1 cellular context compared by ENCODE assay signal in the genomic region with DNA sequence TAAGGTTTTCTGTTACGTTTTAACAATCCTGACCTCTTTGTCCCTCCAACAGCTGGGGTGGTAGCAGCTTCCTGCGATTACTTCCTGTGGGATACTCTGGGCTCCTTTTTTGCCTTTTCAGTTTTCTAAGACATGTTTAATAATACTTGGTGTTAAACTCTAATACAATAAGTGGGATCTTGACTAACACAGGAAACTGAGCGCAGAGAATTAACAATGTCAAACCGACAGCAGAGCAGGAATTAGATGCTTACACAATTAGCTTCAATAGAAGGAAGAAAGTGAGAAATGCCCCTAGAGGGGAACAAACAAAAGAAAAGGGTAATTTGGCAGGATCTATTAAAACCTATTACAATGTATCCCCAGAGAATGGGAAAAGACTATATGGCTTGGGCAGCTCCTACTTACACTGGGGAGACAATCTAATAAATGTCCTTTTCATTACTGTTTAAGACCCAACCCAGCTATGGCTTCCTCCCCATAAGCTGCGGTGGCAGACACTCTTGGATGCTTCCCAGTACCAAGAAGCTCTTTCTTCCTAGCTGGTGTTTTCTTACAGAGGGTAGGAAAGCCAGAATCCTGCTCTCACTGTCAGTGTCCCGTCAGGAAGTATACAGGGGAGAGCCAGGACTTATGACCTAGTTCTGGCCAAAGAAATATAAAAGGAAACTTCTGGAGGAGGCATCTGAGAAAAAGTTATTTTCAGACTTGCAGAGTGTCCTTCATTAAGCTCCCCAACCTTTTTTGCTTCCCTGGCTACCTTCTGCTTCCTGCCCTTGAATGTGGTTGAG.
TF ChIP-seq lines count a peak whose summit lies in the region.

No MANE protein-coding gene starts in this region.

TF ChIP-seq in IMR-90, 13 proteins besides CTCF, POLR2A, EP300 and RAD21 (continued from another document):
- TF ChIP-seq, protein P1, sequence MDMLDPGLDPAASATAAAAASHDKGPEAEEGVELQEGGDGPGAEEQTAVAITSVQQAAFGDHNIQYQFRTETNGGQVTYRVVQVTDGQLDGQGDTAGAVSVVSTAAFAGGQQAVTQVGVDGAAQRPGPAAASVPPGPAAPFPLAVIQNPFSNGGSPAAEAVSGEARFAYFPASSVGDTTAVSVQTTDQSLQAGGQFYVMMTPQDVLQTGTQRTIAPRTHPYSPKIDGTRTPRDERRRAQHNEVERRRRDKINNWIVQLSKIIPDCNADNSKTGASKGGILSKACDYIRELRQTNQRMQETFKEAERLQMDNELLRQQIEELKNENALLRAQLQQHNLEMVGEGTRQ (IDR thresholded peaks at IDR 0.05; ENCODE audit: low read depth, low read length), result no peak
- TF ChIP-seq RCOR1 (IDR thresholded peaks at IDR 0.05; ENCODE audit: insufficient replicate concordance, low read length) (no peak), NFE2L2 (IDR thresholded peaks at IDR 0.05; ENCODE audit: low read depth, low read length) (no peak), CHD1 (IDR thresholded peaks at IDR 0.05; ENCODE audit: low read depth, low read length) (no peak), MXI1 (IDR thresholded peaks at IDR 0.05; ENCODE audit: borderline replicate concordance, low read depth, low read length) (no peak), MAFK (IDR thresholded peaks at IDR 0.05; ENCODE audit: low read depth, low read length) (no peak), CEBPB (IDR thresholded peaks at IDR 0.05; ENCODE audit: low read depth, low read length) (no peak), RFX5 (IDR thresholded peaks at IDR 0.05; ENCODE audit: low read depth, low read length) (no peak)
- TF ChIP-seq, protein P2, sequence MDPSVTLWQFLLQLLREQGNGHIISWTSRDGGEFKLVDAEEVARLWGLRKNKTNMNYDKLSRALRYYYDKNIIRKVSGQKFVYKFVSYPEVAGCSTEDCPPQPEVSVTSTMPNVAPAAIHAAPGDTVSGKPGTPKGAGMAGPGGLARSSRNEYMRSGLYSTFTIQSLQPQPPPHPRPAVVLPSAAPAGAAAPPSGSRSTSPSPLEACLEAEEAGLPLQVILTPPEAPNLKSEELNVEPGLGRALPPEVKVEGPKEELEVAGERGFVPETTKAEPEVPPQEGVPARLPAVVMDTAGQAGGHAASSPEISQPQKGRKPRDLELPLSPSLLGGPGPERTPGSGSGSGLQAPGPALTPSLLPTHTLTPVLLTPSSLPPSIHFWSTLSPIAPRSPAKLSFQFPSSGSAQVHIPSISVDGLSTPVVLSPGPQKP (IDR thresholded peaks at IDR 0.05; ENCODE audit: borderline replicate concordance, low read depth, low read length), result no peak
TF ChIP-seq in IMR-90: peak in this region for 0.
